Comparison of ENCODE assay signal across 16 cellular contexts in genomic region chr15:94258246-94258645, GRCh38. TPM values are rescaled to one million over a fixed set of nuclear protein-coding genes. Genes with fewer than 3 reads are reported as not detected.
DNase-seq lines count a peak whose midpoint lies in the region; ATAC-seq and TF ChIP-seq lines count a peak whose summit lies in the region.
"Had no signal": no experiment of that assay in that cellular context is flagged by ENCODE, and none has a peak within 500 bp of the region (broad histone marks: within the 10 kb centered on the region; RNA-seq: fewer than 3 reads in every experiment).

No MANE protein-coding gene starts in this region.

- no peak for DNase-seq in T-helper 2 cell treated with Interferon-gamma antibody and Interleukin-4, amounts not matched to agents 5 μg/mL and 100 μg/mL, for 36 hours (ENCODE audit: low spot score)
- DNase-seq in T-helper 2 cell (no peak), sigmoid colon (no peak), testis (no peak), NCI-H146 treated with DMSO at 0.1 percent for 48 hours (lab: John Stamatoyannopoulos, UW; ENCODE audit: unreplicated experiment) (no peak)
- no peak for DNase-seq in stimulated activated naive B cell treated with anti-CD40 and anti-IgM and Interleukin-4, amounts not matched to agents 10 μg/mL and 1 μg/mL and 100 μg/mL, for 72 hours
- DNase-seq: activated naive CD4-positive, alpha-beta T cell; DMS79 treated with DMSO at 0.1 percent for 48 hours; glutamatergic neuron; mammary epithelial cell had no signal

- H3K4me3 ChIP-seq in sigmoid colon (no peak overlapping the region), testis (no peak overlapping the region)

- ATAC-seq in HG02759 (IDR thresholded peaks at IDR 0.05; ENCODE audit: unreplicated experiment) (peak; percentile 56), HG03469 (IDR thresholded peaks at IDR 0.05; ENCODE audit: unreplicated experiment) (peak; percentile 70)
- peak; percentile 76 to 83 for ATAC-seq in stimulated activated naive B cell treated with anti-CD40 and anti-IgM and Interleukin-4, amounts not matched to agents 10 μg/mL and 1 μg/mL and 100 μg/mL, for 72 hours (replicated peaks)
- ATAC-seq: HCT116, sciatic nerve had no signal

- TF ChIP-seq POLR2A in sigmoid colon (IDR thresholded peaks at IDR 0.05), result no peak
- TF ChIP-seq POLR2A in testis (IDR thresholded peaks at IDR 0.05), result no peak

- peaks cover 49% of the 10 kb centered on the region for H3K4me1 Mint-ChIP-seq in T-helper 2 cell treated with Interferon-gamma antibody and Interleukin-4, amounts not matched to agents 5 μg/mL and 100 μg/mL, for 36 hours (ENCODE audit: low read depth)
- peaks cover 45 to 87% of the 10 kb centered on the region in 2 donors for H3K4me1 Mint-ChIP-seq in stimulated activated naive B cell treated with anti-CD40 and anti-IgM and Interleukin-4, amounts not matched to agents 10 μg/mL and 1 μg/mL and 100 μg/mL, for 72 hours

- H3K4me3 Mint-ChIP-seq in T-helper 2 cell treated with Interferon-gamma antibody and Interleukin-4, amounts not matched to agents 5 μg/mL and 100 μg/mL, for 36 hours, result no peak overlapping the region
- peak overlapping the region in 1 of 2 donors; percentile 32 for H3K4me3 Mint-ChIP-seq in stimulated activated naive B cell treated with anti-CD40 and anti-IgM and Interleukin-4, amounts not matched to agents 10 μg/mL and 1 μg/mL and 100 μg/mL, for 72 hours

- H3K27me3 ChIP-seq in sigmoid colon (no peaks in the 10 kb centered on the region), testis (no peaks in the 10 kb centered on the region)

- H3K36me3 Mint-ChIP-seq in T-helper 2 cell treated with Interferon-gamma antibody and Interleukin-4, amounts not matched to agents 5 μg/mL and 100 μg/mL, for 36 hours (ENCODE audit: low read depth), result peaks cover 34% of the 10 kb centered on the region
- peaks cover 2 to 6% of the 10 kb centered on the region in 2 donors for H3K36me3 Mint-ChIP-seq in stimulated activated naive B cell treated with anti-CD40 and anti-IgM and Interleukin-4, amounts not matched to agents 10 μg/mL and 1 μg/mL and 100 μg/mL, for 72 hours

- H3K36me3 ChIP-seq in sigmoid colon, result no peaks in the 10 kb centered on the region
- no peaks in the 10 kb centered on the region for H3K36me3 ChIP-seq in testis (ENCODE audit: low read depth, missing control alignments)

- H3K9me3 ChIP-seq in sigmoid colon (no peaks in the 10 kb centered on the region), testis (no peaks in the 10 kb centered on the region)

- peak overlapping the region; percentile 16 for H3K27ac Mint-ChIP-seq in T-helper 2 cell treated with Interferon-gamma antibody and Interleukin-4, amounts not matched to agents 5 μg/mL and 100 μg/mL, for 36 hours
- H3K27ac Mint-ChIP-seq in stimulated activated naive B cell treated with anti-CD40 and anti-IgM and Interleukin-4, amounts not matched to agents 10 μg/mL and 1 μg/mL and 100 μg/mL, for 72 hours, result no peak overlapping the region

- TF ChIP-seq CTCF in sigmoid colon (IDR thresholded peaks at IDR 0.05) (no peak), testis (IDR thresholded peaks at IDR 0.05) (no peak)

- H3K27me3 Mint-ChIP-seq in T-helper 2 cell treated with Interferon-gamma antibody and Interleukin-4, amounts not matched to agents 5 μg/mL and 100 μg/mL, for 36 hours (ENCODE audit: low read depth), result no peaks in the 10 kb centered on the region
- no peaks in the 10 kb centered on the region for H3K27me3 Mint-ChIP-seq in stimulated activated naive B cell treated with anti-CD40 and anti-IgM and Interleukin-4, amounts not matched to agents 10 μg/mL and 1 μg/mL and 100 μg/mL, for 72 hours

- H3K27ac ChIP-seq in sigmoid colon (no peak overlapping the region), testis (no peak overlapping the region)
- H3K27ac ChIP-seq: 22Rv1, VCaP had no signal

- H3K4me1 ChIP-seq in sigmoid colon, result no peaks in the 10 kb centered on the region
- H3K4me1 ChIP-seq in testis, result no peaks in the 10 kb centered on the region

- peaks cover 1% of the 10 kb centered on the region for H3K9me3 Mint-ChIP-seq in T-helper 2 cell treated with Interferon-gamma antibody and Interleukin-4, amounts not matched to agents 5 μg/mL and 100 μg/mL, for 36 hours
- no peaks in the 10 kb centered on the region for H3K9me3 Mint-ChIP-seq in stimulated activated naive B cell treated with anti-CD40 and anti-IgM and Interleukin-4, amounts not matched to agents 10 μg/mL and 1 μg/mL and 100 μg/mL, for 72 hours

- TF ChIP-seq EP300 in sigmoid colon (IDR thresholded peaks at IDR 0.05), result no peak

- intact Hi-C loops in sigmoid colon (cut with DNase I) (no loop called here), testis (cut with DNase I; ENCODE audit: low total_unique reads) (no loop called here)

- 73 to 96% methylated on average over 2 of the region's 2 CpGs for WGBS in sigmoid colon, 2 donors
- 93 to 95% methylated on average over 2 of the region's 2 CpGs for WGBS in testis, 2 donors

RNA-seq across cellular contexts. Expression of gene MCTP2, which starts 26.9 kb away (rescaled TPM):
- total RNA-seq in sigmoid colon (1 to 10 TPM; 1.5 to 4.4 (median 1.9) TPM), testis (10 to 100 TPM in 1 of 2 donors, 1 to 10 TPM in 1; 7.6 to 13.8 TPM)
- polyA plus RNA-seq in sigmoid colon (10 to 100 TPM in 2 of 3 donors, 1 to 10 TPM in 1; 7.2 to 12.2 (median 12.0) TPM), testis (ENCODE audit: insufficient read depth, low read depth, low replicate concordance) (6.7 TPM)
